Comparison of ENCODE assay signal across 11 cellular contexts in genomic region chr17:33927732-33928133, GRCh38.
A peak's percentile ranks its signal among the peaks of the same experiment; 100 is the strongest.
DNase-seq lines count a peak whose midpoint lies in the region; ATAC-seq and TF ChIP-seq lines count a peak whose summit lies in the region.
"Had no signal": no experiment of that assay in that cellular context is flagged by ENCODE, and none has a peak within 500 bp of the region (broad histone marks: within the 10 kb centered on the region; RNA-seq: fewer than 3 reads in every experiment).

No MANE protein-coding gene starts in this region.

- H3K36me3 Mint-ChIP-seq in Caco-2 (ENCODE audit: insufficient read depth, unreplicated experiment) = no peaks in the 10 kb centered on the region
- H3K36me3 Mint-ChIP-seq in activated naive CD4-positive, alpha-beta T cell treated with anti-CD3 and anti-CD28 coated beads for 36 hours (ENCODE audit: low read depth) = no peaks in the 10 kb centered on the region
- H3K36me3 Mint-ChIP-seq: activated naive CD4-positive, alpha-beta T cell treated with anti-CD3 and anti-CD28 coated beads, Interleukin-2, amount 50 U/mL, for 72 hours; stimulated activated naive B cell treated with anti-CD40 and anti-IgM and Interleukin-4, amounts not matched to agents 10 μg/mL and 1 μg/mL and 100 μg/mL, for 72 hours had no signal

- no peak overlapping the region for H3K4me3 Mint-ChIP-seq in Caco-2 (ENCODE audit: unreplicated experiment)
- H3K4me3 Mint-ChIP-seq in activated naive CD4-positive, alpha-beta T cell treated with anti-CD3 and anti-CD28 coated beads for 36 hours = no peak overlapping the region
- H3K4me3 Mint-ChIP-seq: stimulated activated naive B cell treated with anti-CD40 and anti-IgM and Interleukin-4, amounts not matched to agents 10 μg/mL and 1 μg/mL and 100 μg/mL, for 72 hours had no signal

- H3K9me2 ChIP-seq in hepatocyte (replicated peaks; ENCODE audit: insufficient read depth) = no peaks in the 10 kb centered on the region

- H2AFZ ChIP-seq in hepatocyte = no peak overlapping the region

- no peak overlapping the region for H3K27ac ChIP-seq in hepatocyte

- DNase-seq in DMS153 (lab: John Stamatoyannopoulos, UW) (peak; percentile 57), H4 (ENCODE audit: low spot score) (peak; percentile 5), OCI-M1 (lab: John Stamatoyannopoulos, UW) (peak; percentile 68), hepatocyte (ENCODE audit: low spot score) (no peak), posterior vena cava (ENCODE audit: low spot score) (no peak), Caco-2 (no peak)
- no peak for DNase-seq in activated naive CD4-positive, alpha-beta T cell treated with anti-CD3 and anti-CD28 coated beads for 36 hours
- DNase-seq: activated CD4-positive, alpha-beta T cell treated with anti-CD3 and anti-CD28 coated beads for 1 hour; stimulated activated naive B cell treated with anti-CD40 and anti-IgM and Interleukin-4, amounts not matched to agents 10 μg/mL and 1 μg/mL and 100 μg/mL, for 72 hours had no signal

- intact Hi-C loops in posterior vena cava (cut with DNase I) (loop anchor here in 1 of 2 donors (10.0 kb wide), 1 partner anchor 87 kb away; no protein-coding TSS in a partner anchor), Caco-2 (cut with micrococcal nuclease; ENCODE audit: unreplicated experiment) (no loop called here)
- intact Hi-C loops in activated naive CD4-positive, alpha-beta T cell treated with anti-CD3 and anti-CD28 coated beads for 36 hours (cut with micrococcal nuclease) = no loop called here

- POLR2A ChIA-PET in Caco-2 (lab: Charles Lee) = no interaction called here

- H3K4me3 ChIP-seq in hepatocyte (no peak overlapping the region), Caco-2 (ENCODE audit: low read depth, low read length) (no peak overlapping the region)

- H3K9me3 ChIP-seq in hepatocyte (ENCODE audit: low read depth) (no peaks in the 10 kb centered on the region), Caco-2 (no peaks in the 10 kb centered on the region)

- H3K79me2 ChIP-seq in hepatocyte = no peaks in the 10 kb centered on the region

- ATAC-seq in HG02852 (IDR thresholded peaks at IDR 0.05; ENCODE audit: unreplicated experiment) = no peak
- ATAC-seq: stimulated activated naive B cell treated with anti-CD40 and anti-IgM and Interleukin-4, amounts not matched to agents 10 μg/mL and 1 μg/mL and 100 μg/mL, for 72 hours had no signal

- H3K36me3 ChIP-seq in hepatocyte (replicated peaks; ENCODE audit: insufficient read depth, low read depth) (no peaks in the 10 kb centered on the region), Caco-2 (ENCODE audit: control insufficient read depth, insufficient read depth, low read length) (no peaks in the 10 kb centered on the region)

- BruUV-seq in Caco-2 (replicated peaks; lab: Mats Ljungman, UMichigan) = no TSS peak

- CTCF ChIA-PET in Caco-2 (lab: Charles Lee) = interaction anchor here (0.6 to 1.1 kb wide), 2 partner anchors 23 to 219 kb away, joined by 3 to 6 read pairs; no protein-coding TSS in a partner anchor
- CTCF ChIA-PET in activated naive CD4-positive, alpha-beta T cell treated with anti-CD3 and anti-CD28 coated beads for 36 hours (lab: Charles Lee) = interaction anchor here (0.8 kb wide), 1 partner anchor 149 kb away, joined by 3 read pairs; no protein-coding TSS in a partner anchor

- H3K4me2 ChIP-seq in hepatocyte = no peak overlapping the region

- no peaks in the 10 kb centered on the region for H3K9me3 Mint-ChIP-seq in Caco-2 (ENCODE audit: unreplicated experiment)
- H3K9me3 Mint-ChIP-seq in activated naive CD4-positive, alpha-beta T cell treated with anti-CD3 and anti-CD28 coated beads for 36 hours = no peaks in the 10 kb centered on the region
- H3K9me3 Mint-ChIP-seq: activated naive CD4-positive, alpha-beta T cell treated with anti-CD3 and anti-CD28 coated beads, Interleukin-2, amount 50 U/mL, for 72 hours; stimulated activated naive B cell treated with anti-CD40 and anti-IgM and Interleukin-4, amounts not matched to agents 10 μg/mL and 1 μg/mL and 100 μg/mL, for 72 hours had no signal

- peaks cover 9% of the 10 kb centered on the region for H3K27me3 ChIP-seq in hepatocyte
- H3K27me3 ChIP-seq in Caco-2 (replicated peaks; ENCODE audit: control insufficient read depth, insufficient read depth, low read length) = peaks cover under 1% of the 10 kb centered on the region; the same call in 1 of the 2 replicates

- no peaks in the 10 kb centered on the region for H4K20me1 ChIP-seq in hepatocyte (ENCODE audit: insufficient read depth, poor library complexity, severe bottlenecking)

- no peaks in the 10 kb centered on the region for H3K4me1 Mint-ChIP-seq in Caco-2 (ENCODE audit: low read depth, unreplicated experiment)
- no peaks in the 10 kb centered on the region for H3K4me1 Mint-ChIP-seq in activated naive CD4-positive, alpha-beta T cell treated with anti-CD3 and anti-CD28 coated beads for 36 hours (ENCODE audit: low read depth)
- H3K4me1 Mint-ChIP-seq: stimulated activated naive B cell treated with anti-CD40 and anti-IgM and Interleukin-4, amounts not matched to agents 10 μg/mL and 1 μg/mL and 100 μg/mL, for 72 hours had no signal

- H3K27me3 Mint-ChIP-seq in Caco-2 (ENCODE audit: insufficient read depth, unreplicated experiment) = peaks cover 7% of the 10 kb centered on the region
- H3K27me3 Mint-ChIP-seq in activated naive CD4-positive, alpha-beta T cell treated with anti-CD3 and anti-CD28 coated beads for 36 hours (ENCODE audit: low read depth) = peaks cover 6% of the 10 kb centered on the region

- 50% methylated on average over 3 of the region's 3 CpGs for whole genome bisulfite sequencing in hepatocyte (ENCODE audit: low lambda C conversion rate, missing lambda C conversion rate)

- H3K27ac Mint-ChIP-seq in Caco-2 (ENCODE audit: unreplicated experiment) = no peak overlapping the region
- no peak overlapping the region for H3K27ac Mint-ChIP-seq in activated naive CD4-positive, alpha-beta T cell treated with anti-CD3 and anti-CD28 coated beads for 36 hours
- H3K27ac Mint-ChIP-seq: activated naive CD4-positive, alpha-beta T cell treated with anti-CD3 and anti-CD28 coated beads, Interleukin-2, amount 50 U/mL, for 72 hours; stimulated activated naive B cell treated with anti-CD40 and anti-IgM and Interleukin-4, amounts not matched to agents 10 μg/mL and 1 μg/mL and 100 μg/mL, for 72 hours had no signal

- peak; percentile 36 for TF ChIP-seq CTCF in hepatocyte (IDR thresholded peaks at IDR 0.05; ENCODE audit: poor library complexity)
- peak in 1 of 2 experiments; percentile 16 for TF ChIP-seq CTCF in Caco-2 (IDR thresholded peaks at IDR 0.05; ENCODE audit: insufficient read depth in 1 of 2, low read depth in 1 of 2, low read length in 1 of 2, severe bottlenecking in 1 of 2, unreplicated experiment in 1 of 2)

- H3K4me1 ChIP-seq in hepatocyte (ENCODE audit: insufficient read depth) (peaks cover 8% of the 10 kb centered on the region), Caco-2 (0 out of 2 replicates have a peak, but pooled peaks cover 4% of the 10 kb centered on the region)

Comparison
In these comparisons a context has a peak if more than half of its experiments do, and no peak if none do; other contexts are left out.
1. DNase-seq: peak in DMS153 (single experiment), H4 (single experiment) and OCI-M1 (single experiment); none in hepatocyte (single experiment), posterior vena cava (single experiment), Caco-2 (0 of 2) and activated naive CD4-positive, alpha-beta T cell treated with anti-CD3 and anti-CD28 coated beads for 36 hours (single experiment).